ENCODE assay signal across 14 cellular contexts in genomic region chr15:33852570-33852969, GRCh38.
DNase-seq lines count a peak whose midpoint lies in the region; ATAC-seq and TF ChIP-seq lines count a peak whose summit lies in the region.
"Had no signal": no experiment of that assay in that cellular context is flagged by ENCODE, and none has a peak within 500 bp of the region (broad histone marks: within the 10 kb centered on the region; RNA-seq: fewer than 3 reads in every experiment).

No MANE protein-coding gene starts in this region.

- no peaks in the 10 kb centered on the region for H3K27me3 ChIP-seq in HCT116 (ENCODE audit: insufficient read depth, low read length)
- H3K27me3 ChIP-seq: thyroid gland had no signal

- H3K4me1 ChIP-seq in HCT116 (ENCODE audit: control insufficient read depth in 1 of 2, insufficient read depth in 2 of 2, low read length in 2 of 2), result peaks cover 0 to 8% of the 10 kb centered on the region in 2 experiments; a peak in 1 of 4 replicates
- H3K4me1 ChIP-seq: thyroid gland had no signal

- no peaks in the 10 kb centered on the region for H3K9me3 ChIP-seq in HCT116 (ENCODE audit: control insufficient read depth in 1 of 2, insufficient read depth in 1 of 2, low read depth in 1 of 2, low read length in 2 of 2)
- H3K9me3 ChIP-seq: thyroid gland had no signal

- no peak for TF ChIP-seq POLR2A in HCT116 (IDR thresholded peaks at IDR 0.05; ENCODE audit: borderline replicate concordance, extremely low read depth, insufficient read depth, insufficient read length)

- no peak for DNase-seq in HCT116 (ENCODE audit: low read depth, low spot score)
- DNase-seq in fibroblast of pulmonary artery (ENCODE audit: low read depth), result peak; percentile 73
- no peak for DNase-seq in NCI-H82 treated with DMSO at 0.1 percent for 48 hours (lab: John Stamatoyannopoulos, UW; ENCODE audit: unreplicated experiment)
- no peak for DNase-seq in G401 (ENCODE audit: low spot score)
- DNase-seq in anterior cingulate cortex (lab: John Stamatoyannopoulos, UW), result no peak
- DNase-seq in hypothalamus (lab: John Stamatoyannopoulos, UW), result no peak
- DNase-seq: activated CD8-positive, alpha-beta memory T cell treated with anti-CD3 and anti-CD28 coated beads, Interleukin-2, amount 50 U/mL, for 4 hours; activated naive CD8-positive, alpha-beta T cell treated with anti-CD3 and anti-CD28 coated beads, Interleukin-2, amount 10 ng/mL, durations not matched to agents 7 days and 5 days; NCI-H1694; NCI-H82; thyroid gland; WERI-Rb-1 had no signal

- POLR2A ChIA-PET in HCT116 (lab: Charles Lee), result no interaction called here

- ATAC-seq in HCT116 (peak; percentile 61), SK-N-SH treated with all-trans-retinoic acid at 6 μM for 48 hours (peak; percentile 76)
- ATAC-seq: GM12878 had no signal

- no peak overlapping the region for H3K27ac ChIP-seq in HCT116 (ENCODE audit: low read depth, low read length)
- H3K27ac ChIP-seq: thyroid gland, WERI-Rb-1 had no signal

- no peaks in the 10 kb centered on the region for H3K79me2 ChIP-seq in HCT116 (ENCODE audit: insufficient read depth, low read length)

- TF ChIP-seq CTCF in HCT116 (IDR thresholded peaks at IDR 0.05 in 2 of 3, conservative IDR thresholded peaks at IDR 0.05 in 1 of 3; ENCODE audit: borderline replicate concordance in 1 of 3, insufficient read depth in 1 of 3, low read depth in 2 of 3, low read length in 2 of 3) (no peak), fibroblast of pulmonary artery (IDR thresholded peaks at IDR 0.05; ENCODE audit: low read length, missing control alignments) (no peak)

- intact Hi-C loops in HCT116 (cut with micrococcal nuclease), result no loop called here

- no peaks in the 10 kb centered on the region for H4K20me1 ChIP-seq in HCT116 (ENCODE audit: insufficient read depth)

- H3K9ac ChIP-seq in HCT116 (ENCODE audit: low read length), result no peak overlapping the region

- no peak overlapping the region for H2AFZ ChIP-seq in HCT116 (ENCODE audit: low read depth, low read length, poor library complexity, severe bottlenecking)

- no peak overlapping the region for H3K4me3 ChIP-seq in HCT116 (replicated peaks in 1 of 2; ENCODE audit: low read depth in 1 of 2, low read length in 2 of 2)
- no peak overlapping the region for H3K4me3 ChIP-seq in fibroblast of pulmonary artery (replicated peaks; ENCODE audit: low read depth, low read length)
- H3K4me3 ChIP-seq: GM12878, thyroid gland had no signal

- H3K9me2 ChIP-seq in HCT116 (ENCODE audit: insufficient read depth), result no peaks in the 10 kb centered on the region

- CTCF ChIA-PET in HCT116 (lab: Charles Lee), result no interaction called here

- no TSS peak for BruUV-seq in HCT116 (replicated peaks; lab: Mats Ljungman, UMichigan)

- no peaks in the 10 kb centered on the region for H3K36me3 ChIP-seq in HCT116 (ENCODE audit: control insufficient read depth in 1 of 2, insufficient read depth in 2 of 2, low read length in 2 of 2)
- H3K36me3 ChIP-seq: thyroid gland, WERI-Rb-1 had no signal

- RAD21 ChIA-PET in HCT116 (lab: Charles Lee; ENCODE audit: low non-redundant PET in 1 of 2, low total read pairs in 2 of 2, uncharacterized antibody in 2 of 2, unreplicated experiment in 2 of 2), result no interaction called here

- H3K4me2 ChIP-seq in HCT116 (ENCODE audit: low read length), result peak overlapping the region; percentile 4; the same call in 1 of the 2 replicates

- in situ Hi-C loops in G401 (cut with HindIII; ENCODE audit: low sequenced_read_pairs), result no loop called here

- TF ChIP-seq RAD21 in HCT116 (IDR thresholded peaks at IDR 0.05; ENCODE audit: low read depth), result no peak

TF ChIP-seq in HCT116, 20 proteins besides CTCF, POLR2A, EP300 and RAD21 (continues in another document):
- TF ChIP-seq MAX (IDR thresholded peaks at IDR 0.05) (no peak), ZBTB33 (IDR thresholded peaks at IDR 0.05; ENCODE audit: extremely low read depth, insufficient replicate concordance, low read length) (no peak)

TF ChIP-seq in SK-N-SH treated with all-trans-retinoic acid at 6 μM for 48 hours, 23 proteins besides CTCF, POLR2A, EP300 and RAD21:
- TF ChIP-seq ISL1 (CRISPR knock-in tag; IDR thresholded peaks at IDR 0.05), result peak; percentile 81
- no peak for TF ChIP-seq RARB (CRISPR knock-in tag; IDR thresholded peaks at IDR 0.05)
- no peak for TF ChIP-seq SNAI2 (CRISPR knock-in tag; IDR thresholded peaks at IDR 0.05)
- no peak for TF ChIP-seq ESRRG (CRISPR knock-in tag; IDR thresholded peaks at IDR 0.05)
- TF ChIP-seq GLIS3 (CRISPR knock-in tag; IDR thresholded peaks at IDR 0.05), result 0 out of 2 replicates have a peak, but pooled peaks have one; percentile 45
- 0 out of 2 replicates have a peak, but pooled peaks have one; percentile 59 for TF ChIP-seq ZFP3 (CRISPR knock-in tag; IDR thresholded peaks at IDR 0.05)
- no peak for TF ChIP-seq ZFP30 (CRISPR knock-in tag; IDR thresholded peaks at IDR 0.05)
